ENCODE assay signal across 7 cellular contexts in genomic region chr19:50705422-50706019, GRCh38. TPM values are rescaled to one million over a fixed set of nuclear protein-coding genes. Genes with fewer than 3 reads are reported as not detected.
DNase-seq lines count a peak whose midpoint lies in the region.

No MANE protein-coding gene starts in this region.

- DNase-seq in EH (ENCODE audit: low read depth) (peak; percentile 84), HPDE6-E6E7 (ENCODE audit: extremely low spot score) (peak; percentile 55), RPMI7951 (ENCODE audit: low read depth) (peak; percentile 77), cerebellar cortex (ENCODE audit: low spot score) (peak; percentile 75), myocyte (ENCODE audit: low read depth) (peak; percentile 76), foreskin melanocyte (no peak), NCI-H510A treated with DMSO at 0.1 percent for 48 hours (lab: John Stamatoyannopoulos, UW) (no peak)

RNA-seq across cellular contexts. Expression of gene SHANK1, which starts 14.1 kb away (rescaled TPM):
- total RNA-seq in RPMI7951 (2014; rRNA removed; shearing (Covaris generic)), result 3.9 and 4.9 TPM in 2 replicates
- total RNA-seq in myocyte, result 32.3 and 38.1 TPM in 2 replicates
- polyA plus RNA-seq in myocyte (2012), result 9.5 TPM

RNA-seq across cellular contexts. Expression of gene CLEC11A, which starts 17.6 kb away (rescaled TPM):
- 149 and 186 TPM in 2 replicates for total RNA-seq in RPMI7951 (2014; rRNA removed; shearing (Covaris generic))
- total RNA-seq in myocyte, result 35.5 and 39.1 TPM in 2 replicates
- 29.8 TPM for polyA plus RNA-seq in myocyte (2012)

RNA-seq across cellular contexts. Expression of gene C19orf81, which starts 56.3 kb away (rescaled TPM):
- not detected in 2 replicates for total RNA-seq in RPMI7951 (2014; rRNA removed; shearing (Covaris generic))
- total RNA-seq in myocyte, result not detected in 2 replicates
- polyA plus RNA-seq in myocyte (2012), result not detected

Comparison
In these comparisons a context has a peak if more than half of its experiments do, and no peak if none do; other contexts are left out.
1. DNase-seq: peak in EH (single experiment), HPDE6-E6E7 (single experiment), RPMI7951 (single experiment), cerebellar cortex (single experiment) and myocyte (single experiment); none in foreskin melanocyte (single experiment) and NCI-H510A treated with DMSO at 0.1 percent for 48 hours (single experiment).